In genomic region chr19:53977429-53977990, GRCh38 we compare ENCODE assay signal across 8 cellular contexts. TPM values are rescaled to one million over a fixed set of nuclear protein-coding genes. Genes with fewer than 3 reads are reported as not detected.
DNase-seq lines count a peak whose midpoint lies in the region; ATAC-seq, FAIRE-seq and TF ChIP-seq lines count a peak whose summit lies in the region.

No MANE protein-coding gene starts in this region.

- intact Hi-C loops in colonic mucosa (cut with DNase I) (no loop called here), kidney (cut with DNase I) (no loop called here)

- H3K9ac ChIP-seq in colonic mucosa (ENCODE audit: low read depth in 2 of 2, low read length in 2 of 2) (no peak overlapping the region), kidney (ENCODE audit: low read length in 2 of 2) (no peak overlapping the region)

- H3K4me3 ChIP-seq in colonic mucosa (peak overlapping the region; percentile 3), kidney (ENCODE audit: low read length in 2 of 2) (peak overlapping the region; percentile 11 to 20)

- H3K9me3 ChIP-seq in colonic mucosa: no peaks in the 10 kb centered on the region
- no peaks in the 10 kb centered on the region for H3K9me3 ChIP-seq in kidney (ENCODE audit: control insufficient read depth in 1 of 2, low read length in 2 of 2)

- H3K27me3 ChIP-seq in colonic mucosa: peaks cover 33% of the 10 kb centered on the region

- no peaks in the 10 kb centered on the region for H3K36me3 ChIP-seq in colonic mucosa
- no peaks in the 10 kb centered on the region for H3K36me3 ChIP-seq in kidney (ENCODE audit: control insufficient read depth in 1 of 2, insufficient read depth in 2 of 2, low read length in 2 of 2)

- no peak for FAIRE-seq in kidney (lab: Jason Lieb, UNC)

- in situ Hi-C loops in GM13976 (cut with MboI; ENCODE audit: low sequenced_read_pairs, unreplicated experiment): no loop called here

- ATAC-seq in GM18867 (IDR thresholded peaks at IDR 0.05; ENCODE audit: unreplicated experiment): no peak
- ATAC-seq in HG03175 (IDR thresholded peaks at IDR 0.05; ENCODE audit: unreplicated experiment): no peak

- peak; percentile 68 for DNase-seq in GM13976 (ENCODE audit: low spot score)
- peak; percentile 51 for DNase-seq in NCI-H2196 (lab: John Stamatoyannopoulos, UW; ENCODE audit: unreplicated experiment)
- peak; percentile 44 to 46 for DNase-seq in activated CD4-positive, alpha-beta T cell treated with anti-CD3 and anti-CD28 coated beads for 24 hours (ENCODE audit: low read depth in 2 of 2)
- DNase-seq in colonic mucosa: peak; percentile 81
- no peak for DNase-seq in kidney
- peak; percentile 27 to 53 for DNase-seq in stimulated activated CD4-positive, alpha-beta T cell treated with anti-CD3 and anti-CD28 coated beads, Interleukin-15, amount 100 ng/mL, for 48 hours (ENCODE audit: low read depth in 2 of 2)

- no peak for TF ChIP-seq CTCF in GM13976 (IDR thresholded peaks at IDR 0.05; ENCODE audit: borderline replicate concordance, control extremely low read depth, extremely low read depth, insufficient read depth, missing control alignments)
- no peak for TF ChIP-seq CTCF in colonic mucosa (IDR thresholded peaks at IDR 0.05)
- TF ChIP-seq CTCF in kidney (IDR thresholded peaks at IDR 0.05; ENCODE audit: borderline replicate concordance, extremely low read depth, insufficient read depth): no peak

- H3K4me1 ChIP-seq in colonic mucosa: no peaks in the 10 kb centered on the region
- H3K4me1 ChIP-seq in kidney (ENCODE audit: control insufficient read depth in 1 of 2, insufficient read depth in 1 of 2, low read depth in 1 of 2, low read length in 2 of 2): no peaks in the 10 kb centered on the region

- H3K27ac ChIP-seq in colonic mucosa: no peak overlapping the region
- no peak overlapping the region for H3K27ac ChIP-seq in kidney (ENCODE audit: low read depth in 2 of 2, low read length in 2 of 2)

RNA-seq across cellular contexts. Expression of gene CACNG6, which starts 13.9 kb away (rescaled TPM):
- total RNA-seq in colonic mucosa: not detected
- total RNA-seq in kidney: not detected
- polyA plus RNA-seq in kidney (ENCODE audit: insufficient read depth, low read depth, low replicate concordance): not detected

RNA-seq across cellular contexts. Expression of gene CACNG8, which starts 14.8 kb away (rescaled TPM):
- total RNA-seq in colonic mucosa: under 1 TPM; 0.02 to 0.03 TPM
- 0.03 TPM for total RNA-seq in kidney
- polyA plus RNA-seq in kidney (ENCODE audit: insufficient read depth, low read depth, low replicate concordance): not detected
